In the genomic region with DNA sequence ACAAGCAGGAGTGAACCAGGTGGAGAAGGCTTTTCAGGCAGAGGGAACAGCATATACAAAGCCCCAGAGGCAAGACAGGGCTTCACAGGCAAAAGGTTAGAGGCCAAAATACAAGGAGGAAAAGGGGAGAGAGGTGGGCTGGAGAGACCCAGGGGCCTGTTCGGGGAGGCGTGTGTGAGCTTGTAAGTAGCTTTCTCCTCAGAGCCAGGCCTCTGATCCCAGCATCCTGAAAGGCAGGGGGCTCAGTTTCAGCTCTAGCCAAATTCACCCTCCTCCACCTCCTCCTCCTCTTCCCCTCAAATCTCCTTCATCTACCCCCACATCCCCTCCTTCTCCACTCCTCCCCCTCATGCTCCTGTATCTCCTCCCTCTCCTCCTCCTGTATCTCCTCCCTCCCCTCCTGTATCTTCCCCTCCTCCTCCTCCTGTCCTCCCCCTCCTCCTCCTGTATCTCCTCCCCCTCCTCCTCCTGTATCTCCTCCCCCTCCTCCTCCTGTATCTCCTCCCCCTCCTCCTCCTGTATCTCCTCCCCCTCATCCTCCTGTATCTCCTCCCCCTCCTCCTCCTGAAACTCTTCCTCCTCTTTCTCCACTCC, we compare ENCODE assay signal across 24 cellular contexts.
"Had no signal": no experiment of that assay in that cellular context is flagged by ENCODE, and none has a peak within 500 bp of the region (broad histone marks: within the 10 kb centered on the region; RNA-seq: fewer than 3 reads in every experiment).

No MANE protein-coding gene starts in this region.

- H3K4me1 Mint-ChIP-seq: activated CD4-positive, alpha-beta T cell treated with anti-CD3 and anti-CD28 coated beads for 36 hours; naive B cell had no signal

- H3K36me3 Mint-ChIP-seq: activated naive CD4-positive, alpha-beta T cell treated with anti-CD3 and anti-CD28 coated beads, Interleukin-2, amount 50 U/mL, for 72 hours; naive B cell; type B pancreatic cell had no signal

- H3K4me1 ChIP-seq: colonic mucosa, lower lobe of right lung, right atrium auricular region, suprapubic skin had no signal

- H3K27ac Mint-ChIP-seq: activated CD4-positive, alpha-beta T cell treated with anti-CD3 and anti-CD28 coated beads for 36 hours; activated CD8-positive, alpha-beta T cell treated with anti-CD3 and anti-CD28 coated beads for 36 hours; type B pancreatic cell had no signal

- H3K36me3 ChIP-seq: colonic mucosa, lower lobe of right lung, right atrium auricular region, suprapubic skin had no signal

- FAIRE-seq: endothelial cell of umbilical vein, small intestine had no signal

- H3K27me3 Mint-ChIP-seq: activated CD8-positive, alpha-beta T cell treated with anti-CD3 and anti-CD28 coated beads for 36 hours had no signal

- H3K9me3 ChIP-seq: colonic mucosa, lower lobe of right lung, right atrium auricular region, SK-N-SH, suprapubic skin had no signal

- H3K9ac ChIP-seq: SK-N-SH had no signal

- H3K27me3 ChIP-seq: colonic mucosa, right atrium auricular region, suprapubic skin had no signal

- H3K4me3 Mint-ChIP-seq: activated CD4-positive, alpha-beta T cell treated with anti-CD3 and anti-CD28 coated beads for 36 hours; activated CD8-positive, alpha-beta T cell treated with anti-CD3 and anti-CD28 coated beads for 36 hours; naive B cell; type B pancreatic cell had no signal

- H3K4me2 ChIP-seq: SK-N-SH had no signal

- H3K4me3 ChIP-seq: colonic mucosa, lower lobe of right lung, right atrium auricular region, suprapubic skin had no signal

- DNase-seq: activated CD4-positive, alpha-beta T cell treated with anti-CD3 and anti-CD28 coated beads for 36 hours; activated CD8-positive, alpha-beta T cell treated with anti-CD3 and anti-CD28 coated beads for 36 hours; activated gamma-delta T cell; activated T-cell treated with anti-CD3 and anti-CD28 coated beads, Interleukin-2, amount 50 U/mL, for 48 hours; amniotic stem cell; central memory CD4-positive, alpha-beta T cell; colonic mucosa; foreskin melanocyte; head of caudate nucleus; lower lobe of right lung; naive B cell; nucleus accumbens; small intestine; stimulated activated CD4-positive, alpha-beta T cell treated with anti-CD3 and anti-CD28 coated beads, Interleukin-4, amount 100 ng/mL, for 4 hours; stimulated activated CD8-positive, alpha-beta memory T cell treated with anti-CD3 and anti-CD28 coated beads, Interleukin-4, amount 100 ng/mL, for 48 hours; stimulated activated naive CD8-positive, alpha-beta T cell treated with anti-CD3 and anti-CD28 coated beads, Interleukin-15, Interleukin-2, amounts not matched to agents 100 U/mL and 50 U/mL, for 24 hours; T-helper 1 cell had no signal

- H3K9me3 Mint-ChIP-seq: activated CD8-positive, alpha-beta T cell treated with anti-CD3 and anti-CD28 coated beads for 36 hours; activated naive CD4-positive, alpha-beta T cell treated with anti-CD3 and anti-CD28 coated beads, Interleukin-2, amount 50 U/mL, for 72 hours; type B pancreatic cell had no signal

- H3K27ac ChIP-seq: colonic mucosa, lower lobe of right lung, right atrium auricular region, suprapubic skin, VCaP had no signal

- ATAC-seq: activated CD4-positive, alpha-beta T cell treated with anti-CD3 and anti-CD28 coated beads for 36 hours; activated CD8-positive, alpha-beta T cell treated with anti-CD3 and anti-CD28 coated beads for 36 hours; activated naive CD4-positive, alpha-beta T cell treated with anti-CD3 and anti-CD28 coated beads, Interleukin-2, amount 50 U/mL, for 72 hours; lower lobe of right lung; stimulated activated naive CD8-positive, alpha-beta T cell treated with anti-CD3 and anti-CD28 coated beads, Interleukin-15, Interleukin-2, amounts not matched to agents 100 U/mL and 50 U/mL, for 24 hours had no signal
